In the genomic region with DNA sequence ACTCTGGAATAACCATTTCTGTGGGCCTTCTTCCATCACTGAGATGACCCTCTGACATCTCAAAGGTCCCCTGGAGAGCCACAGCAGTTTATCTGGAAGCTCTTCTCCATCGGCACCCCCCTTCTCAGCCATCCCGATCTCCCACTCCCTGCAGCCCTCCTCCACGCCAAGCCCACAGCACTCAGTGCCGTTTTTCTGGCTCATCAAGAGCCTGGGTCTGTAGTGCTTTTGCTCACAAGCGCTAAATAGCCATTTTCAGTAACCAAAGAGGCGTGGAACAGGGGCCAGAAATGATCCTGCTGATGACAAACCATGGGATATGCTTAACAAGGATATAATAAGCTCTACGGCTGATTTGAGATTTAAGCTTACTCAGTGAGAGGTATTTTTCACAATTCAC, we compare ENCODE assay signal across 6 cellular contexts. TPM values are rescaled to one million over a fixed set of nuclear protein-coding genes. Genes with fewer than 3 reads are reported as not detected.
"Had no signal": no experiment of that assay in that cellular context is flagged by ENCODE, and none has a peak within 500 bp of the region (broad histone marks: within the 10 kb centered on the region; RNA-seq: fewer than 3 reads in every experiment).

No MANE protein-coding gene starts in this region.

- H3K4me3 Mint-ChIP-seq: GM23338, H9 had no signal

- H3K4me2 ChIP-seq: GM23338 had no signal

- H3K4me3 ChIP-seq: GM23338, K562 had no signal

- ATAC-seq: GM23338, K562 had no signal

- H3K9me3 Mint-ChIP-seq: GM23338, H9 had no signal

- H3K27ac Mint-ChIP-seq: GM23338 had no signal

- H2AFZ ChIP-seq: GM23338 had no signal

- DNase-seq: H9, HCEC 1CT, IMR-90, KG1 had no signal

RNA-seq across cellular contexts. Expression of gene SEC16B, which starts 17.6 kb away (rescaled TPM):
- total RNA-seq: K562 had no signal
- polyA plus RNA-seq: K562 had no signal
